In the genomic region with DNA sequence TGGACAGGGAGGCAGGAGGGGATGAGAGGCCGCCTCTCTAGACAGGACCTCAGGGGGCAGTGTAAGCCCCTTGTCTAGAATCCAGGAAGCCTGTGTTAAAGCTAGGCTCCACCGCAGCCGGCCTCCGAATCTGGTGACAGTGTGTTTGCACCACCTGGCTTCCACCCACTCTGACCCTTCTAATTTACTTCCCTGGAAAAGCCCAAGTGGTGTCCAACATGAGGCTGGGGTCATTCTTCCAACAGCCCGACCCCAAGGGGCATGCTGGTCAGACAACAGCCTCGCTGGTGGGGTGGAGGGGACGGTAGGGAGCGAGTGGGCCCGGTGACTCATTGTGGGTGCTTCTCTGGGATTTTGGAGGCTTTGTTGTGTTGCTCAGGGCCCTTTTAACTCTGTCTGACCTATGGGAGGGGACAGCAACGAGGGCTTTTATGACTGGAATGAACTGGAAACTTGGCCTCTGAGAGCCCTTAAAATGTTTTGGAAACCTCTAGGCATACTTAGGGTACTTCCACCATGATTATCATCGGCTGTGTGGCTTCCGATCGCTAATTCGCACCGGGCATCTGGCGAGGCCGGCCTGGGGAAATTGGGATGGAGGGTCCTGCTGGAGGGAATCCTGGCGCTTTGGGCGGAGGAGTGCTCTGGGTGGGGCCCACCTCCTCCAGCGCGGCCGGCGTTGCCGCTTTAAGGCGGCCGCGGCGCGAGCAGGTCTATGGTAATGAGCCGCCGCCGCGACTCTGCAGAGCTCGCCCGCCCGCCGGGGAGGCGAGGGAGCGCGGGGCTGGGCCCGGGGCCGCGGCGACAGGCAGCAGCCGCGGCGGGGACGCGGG, we compare ENCODE assay signal across 8 cellular contexts. TPM values are rescaled to one million over a fixed set of nuclear protein-coding genes. Genes with fewer than 3 reads are reported as not detected.
DNase-seq lines count a peak whose midpoint lies in the region; ATAC-seq and TF ChIP-seq lines count a peak whose summit lies in the region.

A gene with protein sequence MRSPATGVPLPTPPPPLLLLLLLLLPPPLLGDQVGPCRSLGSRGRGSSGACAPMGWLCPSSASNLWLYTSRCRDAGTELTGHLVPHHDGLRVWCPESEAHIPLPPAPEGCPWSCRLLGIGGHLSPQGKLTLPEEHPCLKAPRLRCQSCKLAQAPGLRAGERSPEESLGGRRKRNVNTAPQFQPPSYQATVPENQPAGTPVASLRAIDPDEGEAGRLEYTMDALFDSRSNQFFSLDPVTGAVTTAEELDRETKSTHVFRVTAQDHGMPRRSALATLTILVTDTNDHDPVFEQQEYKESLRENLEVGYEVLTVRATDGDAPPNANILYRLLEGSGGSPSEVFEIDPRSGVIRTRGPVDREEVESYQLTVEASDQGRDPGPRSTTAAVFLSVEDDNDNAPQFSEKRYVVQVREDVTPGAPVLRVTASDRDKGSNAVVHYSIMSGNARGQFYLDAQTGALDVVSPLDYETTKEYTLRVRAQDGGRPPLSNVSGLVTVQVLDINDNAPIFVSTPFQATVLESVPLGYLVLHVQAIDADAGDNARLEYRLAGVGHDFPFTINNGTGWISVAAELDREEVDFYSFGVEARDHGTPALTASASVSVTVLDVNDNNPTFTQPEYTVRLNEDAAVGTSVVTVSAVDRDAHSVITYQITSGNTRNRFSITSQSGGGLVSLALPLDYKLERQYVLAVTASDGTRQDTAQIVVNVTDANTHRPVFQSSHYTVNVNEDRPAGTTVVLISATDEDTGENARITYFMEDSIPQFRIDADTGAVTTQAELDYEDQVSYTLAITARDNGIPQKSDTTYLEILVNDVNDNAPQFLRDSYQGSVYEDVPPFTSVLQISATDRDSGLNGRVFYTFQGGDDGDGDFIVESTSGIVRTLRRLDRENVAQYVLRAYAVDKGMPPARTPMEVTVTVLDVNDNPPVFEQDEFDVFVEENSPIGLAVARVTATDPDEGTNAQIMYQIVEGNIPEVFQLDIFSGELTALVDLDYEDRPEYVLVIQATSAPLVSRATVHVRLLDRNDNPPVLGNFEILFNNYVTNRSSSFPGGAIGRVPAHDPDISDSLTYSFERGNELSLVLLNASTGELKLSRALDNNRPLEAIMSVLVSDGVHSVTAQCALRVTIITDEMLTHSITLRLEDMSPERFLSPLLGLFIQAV (N-terminal part only) (plus strand): TSS at position 743 of the 833 bp plus-strand sequence. CDS start 541 bp downstream, outside the sequence.

- ATAC-seq in GM19043 (IDR thresholded peaks at IDR 0.05; ENCODE audit: low read depth, unreplicated experiment) (peak; percentile 84), HG03432 (IDR thresholded peaks at IDR 0.05; ENCODE audit: unreplicated experiment) (peak; percentile 85)

- H3K27ac ChIP-seq in esophagus squamous epithelium = peak within 1 kb of the TSS; percentile 62 to 87 (median 79)

- WGBS in esophagus squamous epithelium, 2 donors = 0 to 93% methylated on average over 1 to 3 of the region's 49 CpGs

- TF ChIP-seq CTCF in BE2C (IDR thresholded peaks at IDR 0.05; ENCODE audit: low read depth, low read length) (no peak), esophagus squamous epithelium (IDR thresholded peaks at IDR 0.05) (no peak)

- H3K9me3 ChIP-seq in BE2C = no peaks in the 10 kb centered on the region
- H3K9me3 ChIP-seq in esophagus squamous epithelium = no peaks in the 10 kb centered on the region

- H3K4me1 ChIP-seq in BE2C (peaks cover 15% of the 10 kb centered on the region), esophagus squamous epithelium (peaks cover 13 to 51% (median 17%) of the 10 kb centered on the region in 3 donors)

- peaks cover 5% of the 10 kb centered on the region for H3K4me1 Mint-ChIP-seq in stimulated activated naive CD8-positive, alpha-beta T cell treated with anti-CD3 and anti-CD28 coated beads, Interleukin-15, Interleukin-2, amounts not matched to agents 100 ng/mL and 50 ng/mL, for 24 hours (ENCODE audit: low read depth)

- DNase-seq in BE2C (peak; percentile 85), NOMO-1 treated with dmso at 0.1 percent for 144 hours (lab: John Stamatoyannopoulos, UW; ENCODE audit: unreplicated experiment) (peak; percentile 38), esophagus squamous epithelium (lab: John Stamatoyannopoulos, UW) (no peak), myocyte (ENCODE audit: low read depth) (peak; percentile 44)
- DNase-seq in activated T-cell treated with anti-CD3 and anti-CD28 coated beads, Interleukin-2, amount 50 U/mL, for 1 hour = peak; percentile 69

- peaks cover 12% of the 10 kb centered on the region for H3K27me3 Mint-ChIP-seq in stimulated activated naive CD8-positive, alpha-beta T cell treated with anti-CD3 and anti-CD28 coated beads, Interleukin-15, Interleukin-2, amounts not matched to agents 100 ng/mL and 50 ng/mL, for 24 hours

- no peaks in the 10 kb centered on the region for H3K36me3 ChIP-seq in BE2C
- H3K36me3 ChIP-seq in esophagus squamous epithelium = peaks cover 0 to 20% (median 0%) of the 10 kb centered on the region in 3 donors

- intact Hi-C loops in esophagus squamous epithelium (cut with DNase I) = no loop called here

- H3K9me3 Mint-ChIP-seq in stimulated activated naive CD8-positive, alpha-beta T cell treated with anti-CD3 and anti-CD28 coated beads, Interleukin-15, Interleukin-2, amounts not matched to agents 100 ng/mL and 50 ng/mL, for 24 hours = no peaks in the 10 kb centered on the region

- peak within 1 kb of the TSS; percentile 31 for H3K27ac Mint-ChIP-seq in stimulated activated naive CD8-positive, alpha-beta T cell treated with anti-CD3 and anti-CD28 coated beads, Interleukin-15, Interleukin-2, amounts not matched to agents 100 ng/mL and 50 ng/mL, for 24 hours

- H3K4me3 Mint-ChIP-seq in stimulated activated naive CD8-positive, alpha-beta T cell treated with anti-CD3 and anti-CD28 coated beads, Interleukin-15, Interleukin-2, amounts not matched to agents 100 ng/mL and 50 ng/mL, for 24 hours = peak within 1 kb of the TSS; percentile 59

- TF ChIP-seq POLR2A in esophagus squamous epithelium (IDR thresholded peaks at IDR 0.05) = peak in 1 of 4 donors; percentile 39

- H3K27me3 ChIP-seq in BE2C (no peaks in the 10 kb centered on the region), esophagus squamous epithelium (peaks cover 0 to 3% (median 0%) of the 10 kb centered on the region in 4 donors)

- H3K4me3 ChIP-seq in BE2C (ENCODE audit: low read depth, low read length) (peak within 1 kb of the TSS; percentile 50), esophagus squamous epithelium (peak within 1 kb of the TSS; percentile 62 to 85 (median 82))

- H3K36me3 Mint-ChIP-seq in stimulated activated naive CD8-positive, alpha-beta T cell treated with anti-CD3 and anti-CD28 coated beads, Interleukin-15, Interleukin-2, amounts not matched to agents 100 ng/mL and 50 ng/mL, for 24 hours (ENCODE audit: low read depth) = no peaks in the 10 kb centered on the region

RNA-seq across cellular contexts. Expression of the gene that starts here (rescaled TPM):
- polyA plus RNA-seq in BE2C (2012; ENCODE audit: insufficient read depth, insufficient read length, low read depth) = 39.5 TPM
- total RNA-seq in esophagus squamous epithelium (10 to 100 TPM; 23.4 to 57.2 (median 39.9) TPM), myocyte (0.31 and 0.43 TPM in 2 replicates)
- polyA plus RNA-seq in myocyte (2012) = 2.0 TPM

Comparison
In these comparisons a context has a peak if more than half of its experiments do, and no peak if none do; other contexts are left out.
1. RNA of the gene that starts here (total RNA-seq): 23.4 to 57.2 TPM in esophagus squamous epithelium; 0.31 to 0.43 TPM in myocyte; every median in the first group is over 10 times any median in the second.